21 cellular contexts compared by ENCODE assay signal in genomic region chr22:17724241-17724640, GRCh38. TPM values are rescaled to one million over a fixed set of nuclear protein-coding genes. Genes with fewer than 3 reads are reported as not detected.
DNase-seq lines count a peak whose midpoint lies in the region; ATAC-seq and TF ChIP-seq lines count a peak whose summit lies in the region.
"Had no signal": no experiment of that assay in that cellular context is flagged by ENCODE, and none has a peak within 500 bp of the region (broad histone marks: within the 10 kb centered on the region; RNA-seq: fewer than 3 reads in every experiment).

No MANE protein-coding gene starts in this region.

- peak overlapping the region; percentile 69 to 82 (median 74) for H3K27ac ChIP-seq in esophagus muscularis mucosa (replicated peaks in 1 of 4)
- H3K27ac ChIP-seq in ovary: no peak overlapping the region
- H3K27ac ChIP-seq: RWPE1 had no signal

- H3K36me3 ChIP-seq in esophagus muscularis mucosa (peaks cover 12 to 28% (median 21%) of the 10 kb centered on the region in 4 donors), ovary (no peaks in the 10 kb centered on the region)

- no peak for TF ChIP-seq POLR2A in esophagus muscularis mucosa (IDR thresholded peaks at IDR 0.05; ENCODE audit: low read depth)
- TF ChIP-seq POLR2A in ovary (IDR thresholded peaks at IDR 0.05): no peak

- H3K27me3 ChIP-seq in esophagus muscularis mucosa (no peaks in the 10 kb centered on the region), ovary (no peaks in the 10 kb centered on the region)
- H3K27me3 ChIP-seq: MG63 had no signal

- intact Hi-C loops in esophagus muscularis mucosa (cut with DNase I): no loop called here
- intact Hi-C loops in ovary (cut with DNase I): no loop called here

- DNase-seq in AG10803 (ENCODE audit: low read depth) (peak; percentile 42), LHCN-M2 (ENCODE audit: low read depth) (peak; percentile 40), esophagus muscularis mucosa (ENCODE audit: extremely low spot score) (no peak), pons (ENCODE audit: low spot score) (peak; percentile 34), iPS-NIHi7 (ENCODE audit: extremely low spot score) (no peak), NCI-H2196 (lab: John Stamatoyannopoulos, UW; ENCODE audit: unreplicated experiment) (no peak), ovary (no peak)
- DNase-seq: ACHN; activated CD4-positive, alpha-beta T cell treated with anti-CD3 and anti-CD28 coated beads for 36 hours; activated naive CD4-positive, alpha-beta T cell treated with anti-CD3 and anti-CD28 coated beads, Interleukin-2, amount 50 U/mL, for 16 hours; activated T-cell treated with anti-CD3 and anti-CD28 coated beads, Interleukin-2, amount 50 U/mL, for 48 hours; CD4-positive, CD25-positive, alpha-beta regulatory T cell; cortex of kidney; GF-D8; MG63; midbrain; NCI-H146; stimulated activated CD4-positive, alpha-beta T cell treated with anti-CD3 and anti-CD28 coated beads, Interleukin-12 subunit alpha, Interleukin-12 subunit beta, amount 100 ng/mL, for 4 hours; SW 1271 had no signal

- H3K4me1 ChIP-seq in esophagus muscularis mucosa (peaks cover 42 to 62% (median 47%) of the 10 kb centered on the region in 4 donors), ovary (ENCODE audit: insufficient read depth) (peaks cover 6% of the 10 kb centered on the region)

- H3K4me3 ChIP-seq in AG10803 (ENCODE audit: low read length) (no peak overlapping the region), esophagus muscularis mucosa (no peak overlapping the region), ovary (no peak overlapping the region)
- H3K4me3 ChIP-seq: MG63 had no signal

- no peak for ATAC-seq in GM21529 (IDR thresholded peaks at IDR 0.05; ENCODE audit: unreplicated experiment)
- ATAC-seq: activated CD4-positive, alpha-beta T cell treated with anti-CD3 and anti-CD28 coated beads for 36 hours had no signal

- H3K9me3 ChIP-seq in esophagus muscularis mucosa: no peaks in the 10 kb centered on the region
- H3K9me3 ChIP-seq in ovary: no peaks in the 10 kb centered on the region
- H3K9me3 ChIP-seq: MG63 had no signal

- TF ChIP-seq CTCF in AG10803 (conservative IDR thresholded peaks at IDR 0.05; ENCODE audit: low read length) (no peak), esophagus muscularis mucosa (IDR thresholded peaks at IDR 0.05) (no peak), ovary (IDR thresholded peaks at IDR 0.05) (no peak)

- WGBS in esophagus muscularis mucosa: 87% methylated on average over 5 of the region's 5 CpGs
- 12 to 46% (median 24%) methylated on average over 5 of the region's 5 CpGs for WGBS in ovary, 3 donors

- TF ChIP-seq EP300 in esophagus muscularis mucosa (IDR thresholded peaks at IDR 0.05): no peak
- TF ChIP-seq EP300 in ovary (IDR thresholded peaks at IDR 0.05): no peak

RNA-seq across cellular contexts. Expression of gene BID, which starts 50.0 kb away (rescaled TPM):
- 26.7 and 32.3 TPM in 2 replicates for total RNA-seq in LHCN-M2 (2014; rRNA removed)
- polyA plus RNA-seq in LHCN-M2 (2012): 30.2 TPM
- 10 to 100 TPM; 12.9 to 48.3 (median 26.3) TPM for total RNA-seq in esophagus muscularis mucosa
- 1 to 10 TPM; 3.2 to 9.2 (median 5.4) TPM for total RNA-seq in ovary
- 10 to 100 TPM in 1 of 2 donors, 1 to 10 TPM in 1; 9.7 to 13.8 TPM for polyA plus RNA-seq in ovary

Comparison
In these comparisons a context has a peak if more than half of its experiments do, and no peak if none do; other contexts are left out.
1. DNase-seq: peak in AG10803 (single experiment), LHCN-M2 (single experiment) and pons (single experiment); none in esophagus muscularis mucosa (single experiment), iPS-NIHi7 (single experiment), NCI-H2196 (single experiment) and ovary (0 of 5).
2. H3K27ac ChIP-seq: peak in esophagus muscularis mucosa (4 of 4); none in ovary (0 of 2).